Comparison of ENCODE assay signal across 14 cellular contexts in genomic region chrX:14675500-14675899, GRCh38.
"Had no signal": no experiment of that assay in that cellular context is flagged by ENCODE, and none has a peak within 500 bp of the region (broad histone marks: within the 10 kb centered on the region; RNA-seq: fewer than 3 reads in every experiment).

No MANE protein-coding gene starts in this region.

- H3K4me3 ChIP-seq: dorsolateral prefrontal cortex, stomach, thoracic aorta, transverse colon had no signal

- DNase-seq: cortex of kidney; dorsolateral prefrontal cortex; effector CD8-positive, alpha-beta T cell; foreskin melanocyte; head of caudate nucleus; hippocampal formation; mesendoderm; natural killer cell; posterior cingulate gyrus; stimulated activated naive CD4-positive, alpha-beta T cell; stomach; substantia nigra; transverse colon had no signal

- H3K27ac ChIP-seq: dorsolateral prefrontal cortex, stomach, thoracic aorta, transverse colon had no signal

- H3K27me3 ChIP-seq: stomach, transverse colon had no signal

- H3K9me3 ChIP-seq: stomach, thoracic aorta, transverse colon had no signal

- H3K36me3 ChIP-seq: stomach, thoracic aorta, transverse colon had no signal

- H3K4me1 ChIP-seq: stomach, transverse colon had no signal
